ENCODE assay signal across 8 cellular contexts in genomic region chr11:64763804-64764611, GRCh38. TPM values are rescaled to one million over a fixed set of nuclear protein-coding genes. Genes with fewer than 3 reads are reported as not detected.
DNase-seq lines count a peak whose midpoint lies in the region; ATAC-seq and TF ChIP-seq lines count a peak whose summit lies in the region.

No MANE protein-coding gene starts in this region.

- TF ChIP-seq CTCF in heart right ventricle (IDR thresholded peaks at IDR 0.05) = no peak

- H3K9me3 ChIP-seq in HUES48 (ENCODE audit: control insufficient read depth, insufficient read depth, low read length) = no peaks in the 10 kb centered on the region
- H3K9me3 ChIP-seq in heart right ventricle = no peaks in the 10 kb centered on the region

- peaks cover 59% of the 10 kb centered on the region for H3K4me1 ChIP-seq in HUES48 (ENCODE audit: control insufficient read depth, insufficient read depth, low read length)
- peaks cover 37 to 92% (median 74%) of the 10 kb centered on the region in 9 donors for H3K4me1 ChIP-seq in heart right ventricle

- H3K9ac ChIP-seq in HUES48 (ENCODE audit: low read depth, low read length) = peak overlapping the region; percentile 57

- H3K27me3 ChIP-seq in HUES48 (ENCODE audit: control insufficient read depth, insufficient read depth, low read length) (no peaks in the 10 kb centered on the region), heart right ventricle (no peaks in the 10 kb centered on the region)

- H3K4me3 ChIP-seq in HUES48 (ENCODE audit: low read depth, low read length) (peak overlapping the region; percentile 8; the same call in 1 of the 2 replicates), heart right ventricle (no peak overlapping the region)

- intact Hi-C loops in heart right ventricle (cut with DNase I) = loop anchor here in 1 of 10 donors (1.0 kb wide), 1 partner anchor 13 kb away; no protein-coding TSS in a partner anchor

- peak overlapping the region; percentile 98 for H3K27ac ChIP-seq in HUES48 (ENCODE audit: low read depth, low read length)
- peak overlapping the region; percentile 24 to 87 (median 78) for H3K27ac ChIP-seq in heart right ventricle

- WGBS in heart right ventricle, 2 donors = 45 to 54% methylated on average over 14 of the region's 14 CpGs

- peaks cover 52% of the 10 kb centered on the region for H3K36me3 ChIP-seq in HUES48 (ENCODE audit: control insufficient read depth, insufficient read depth, low read length)
- H3K36me3 ChIP-seq in heart right ventricle = peaks cover 13 to 76% (median 54%) of the 10 kb centered on the region in 9 donors

- DNase-seq in activated T-cell treated with anti-CD3 and anti-CD28 coated beads for 1 hour (ENCODE audit: low read depth) = peak; percentile 49
- no peak for DNase-seq in heart right ventricle
- peak; percentile 56 for DNase-seq in stimulated activated CD8-positive, alpha-beta memory T cell treated with anti-CD3 and anti-CD28 coated beads, Interleukin-12 subunit alpha, Interleukin-12 subunit beta, amount 100 ng/mL, for 4 hours (ENCODE audit: low read depth)
- DNase-seq in SW 1271 (lab: John Stamatoyannopoulos, UW) = no peak
- no peak for DNase-seq in NCI-H2081 treated with DMSO at 0.1 percent for 48 hours (lab: John Stamatoyannopoulos, UW)

- peak in 3 of 8 donors; percentile 2 to 7 (median 6) for ATAC-seq in heart right ventricle
- ATAC-seq in HG02759 (IDR thresholded peaks at IDR 0.05; ENCODE audit: unreplicated experiment) = no peak
- no peak for ATAC-seq in HG02973 (IDR thresholded peaks at IDR 0.05; ENCODE audit: unreplicated experiment)

RNA-seq across cellular contexts. Expression of gene PYGM, which starts 4.2 kb away (rescaled TPM):
- 100 to 1,000 TPM in 8 of 10 donors, 10 to 100 TPM in 2; 76.8 to 249 (median 132) TPM for total RNA-seq in heart right ventricle
- 10 to 100 TPM; 11.3 to 90.1 TPM for polyA plus RNA-seq in heart right ventricle

RNA-seq across cellular contexts. Expression of gene SF1, which starts 14.3 kb away (rescaled TPM):
- total RNA-seq in heart right ventricle = 100 to 1,000 TPM; 149 to 201 (median 165) TPM
- polyA plus RNA-seq in heart right ventricle = 10 to 100 TPM; 45.6 to 91.1 TPM

RNA-seq across cellular contexts. Expression of gene RASGRP2, which starts 20.1 kb away (rescaled TPM):
- total RNA-seq in heart right ventricle = 10 to 100 TPM; 18.9 to 49.8 (median 25.4) TPM
- polyA plus RNA-seq in heart right ventricle = 100 to 1,000 TPM in 1 of 2 donors, 10 to 100 TPM in 1; 31.3 to 128 TPM

RNA-seq across cellular contexts. Expression of gene MAP4K2, which starts 39.0 kb away (rescaled TPM):
- 10 to 100 TPM in 2 of 10 donors, 1 to 10 TPM in 8; 4.6 to 11.3 (median 8.1) TPM for total RNA-seq in heart right ventricle
- polyA plus RNA-seq in heart right ventricle = 10 to 100 TPM in 1 of 2 donors, 1 to 10 TPM in 1; 7.8 to 19.9 TPM

RNA-seq across cellular contexts. Expression of gene NRXN2, which starts 41.0 kb away (rescaled TPM):
- total RNA-seq in heart right ventricle = 1 to 10 TPM in 6 of 10 donors, under 1 TPM in 4; 0.81 to 5.5 (median 1.4) TPM
- 1 to 10 TPM in 1 of 2 donors, under 1 TPM in 1; 0.45 to 1.8 TPM for polyA plus RNA-seq in heart right ventricle

Comparison
In these comparisons a context has a peak if more than half of its experiments do, and no peak if none do; other contexts are left out.
1. DNase-seq: peak in activated T-cell treated with anti-CD3 and anti-CD28 coated beads for 1 hour (single experiment) and stimulated activated CD8-positive, alpha-beta memory T cell treated with anti-CD3 and anti-CD28 coated beads, Interleukin-12 subunit alpha, Interleukin-12 subunit beta, amount 100 ng/mL, for 4 hours (single experiment); none in heart right ventricle (0 of 2), SW 1271 (0 of 2) and NCI-H2081 treated with DMSO at 0.1 percent for 48 hours (single experiment).